Comparison of ENCODE assay signal across 15 cellular contexts in genomic region chr4:94533405-94534223, GRCh38.
DNase-seq lines count a peak whose midpoint lies in the region; ATAC-seq and TF ChIP-seq lines count a peak whose summit lies in the region.
"Had no signal": no experiment of that assay in that cellular context is flagged by ENCODE, and none has a peak within 500 bp of the region (broad histone marks: within the 10 kb centered on the region; RNA-seq: fewer than 3 reads in every experiment).

No MANE protein-coding gene starts in this region.

- DNase-seq in GM12865 (ENCODE audit: low read depth) (peak; percentile 11), WTC11 (ENCODE audit: low spot score) (no peak), right lobe of liver (no peak), H4 (ENCODE audit: low spot score) (no peak), NCI-H1694 treated with DMSO at 0.1 percent for 48 hours (lab: John Stamatoyannopoulos, UW) (no peak)
- DNase-seq in activated effector memory CD4-positive, alpha-beta T cell treated with Interleukin-2 at 50 U/mL for 16 hours, result no peak
- DNase-seq in stimulated activated CD4-positive, alpha-beta T cell treated with anti-CD3 and anti-CD28 coated beads, Interleukin-4, amount 100 ng/mL, for 4 hours, result no peak
- DNase-seq: activated CD4-positive, CD25-positive, alpha-beta regulatory T cell; CD4-positive, CD25-positive, alpha-beta regulatory T cell; central memory CD4-positive, alpha-beta T cell; left ventricle myocardium superior; pancreas; testis had no signal

- H3K4me1 Mint-ChIP-seq in WTC11, result peaks cover 66% of the 10 kb centered on the region

- CTCF ChIA-PET in WTC11 (lab: Charles Lee), result no interaction called here

- TF ChIP-seq POLR2A in right lobe of liver (IDR thresholded peaks at IDR 0.05), result no peak

- H3K4me1 ChIP-seq in HUES48 (ENCODE audit: control insufficient read depth, insufficient read depth, low read length) (peaks cover 63% of the 10 kb centered on the region), right lobe of liver (peaks cover 0 to 64% (median 11%) of the 10 kb centered on the region in 4 donors)

- H3K4me3 ChIP-seq in GM12865 (ENCODE audit: low read depth, low read length) (no peak overlapping the region), HUES48 (ENCODE audit: low read depth, low read length) (no peak overlapping the region), right lobe of liver (no peak overlapping the region)
- H3K4me3 ChIP-seq: pancreas, testis had no signal

- peak overlapping the region; percentile 89 for H3K27ac Mint-ChIP-seq in WTC11
- H3K27ac Mint-ChIP-seq: activated T-helper 2 cell treated with anti-CD3 and anti-CD28 coated beads, Interferon-gamma antibody, Interleukin-2, Interleukin-4, amounts not matched to agents 10 μg/mL and 5 μg/mL and 100 μg/mL, durations not matched to agents 14 hours and 24 hours and 36 hours; CD4-positive, CD25-positive, alpha-beta regulatory T cell had no signal

- H3K27me3 ChIP-seq in HUES48 (ENCODE audit: control insufficient read depth, insufficient read depth, low read length) (no peaks in the 10 kb centered on the region), right lobe of liver (no peaks in the 10 kb centered on the region)
- H3K27me3 ChIP-seq: pancreas, testis had no signal

- H3K4me3 Mint-ChIP-seq in WTC11, result 0 out of 2 replicates have a peak overlapping the region, but pooled peaks have one; percentile 4

- H3K27me3 Mint-ChIP-seq in WTC11 (ENCODE audit: low read depth), result no peaks in the 10 kb centered on the region
- H3K27me3 Mint-ChIP-seq: CD4-positive, CD25-positive, alpha-beta regulatory T cell had no signal

- WGBS in right lobe of liver (ENCODE audit: insufficient coverage, low coverage, low lambda C conversion rate, missing lambda C conversion rate), result 68% methylated on average over 4 of the region's 4 CpGs

- POLR2A ChIA-PET in WTC11 (lab: Charles Lee), result no interaction called here

- H3K9ac ChIP-seq in HUES48 (ENCODE audit: low read depth, low read length), result no peak overlapping the region

- H3K36me3 ChIP-seq in HUES48 (ENCODE audit: control insufficient read depth, insufficient read depth, low read length) (no peaks in the 10 kb centered on the region), right lobe of liver (no peaks in the 10 kb centered on the region)
- H3K36me3 ChIP-seq: pancreas had no signal

- H3K9me3 ChIP-seq in HUES48 (ENCODE audit: control insufficient read depth, insufficient read depth, low read length) (no peaks in the 10 kb centered on the region), right lobe of liver (no peaks in the 10 kb centered on the region)
- H3K9me3 ChIP-seq: pancreas, testis had no signal

- no peak for TF ChIP-seq CTCF in GM12865 (IDR thresholded peaks at IDR 0.05; ENCODE audit: insufficient read depth, low read depth, low read length, missing control alignments)
- no peak for TF ChIP-seq CTCF in WTC11 (IDR thresholded peaks at IDR 0.05)
- no peak for TF ChIP-seq CTCF in right lobe of liver (IDR thresholded peaks at IDR 0.05)

- H3K27ac ChIP-seq in HUES48 (ENCODE audit: low read depth, low read length) (peak overlapping the region; percentile 76), right lobe of liver (peak overlapping the region in 1 of 3 donors; percentile 28)
- H3K27ac ChIP-seq: testis had no signal

- no peak for ATAC-seq in WTC11
- peak; percentile 54 to 69 (median 62) for ATAC-seq in right lobe of liver
- ATAC-seq: left ventricle myocardium superior had no signal

- intact Hi-C loops in right lobe of liver (cut with DNase I), result no loop called here

- H3K36me3 Mint-ChIP-seq in WTC11, result no peaks in the 10 kb centered on the region

- H3K9me3 Mint-ChIP-seq in WTC11, result no peaks in the 10 kb centered on the region
- H3K9me3 Mint-ChIP-seq: activated T-helper 2 cell treated with anti-CD3 and anti-CD28 coated beads, Interferon-gamma antibody, Interleukin-2, Interleukin-4, amounts not matched to agents 10 μg/mL and 5 μg/mL and 100 μg/mL, durations not matched to agents 14 hours and 24 hours and 36 hours; CD4-positive, CD25-positive, alpha-beta regulatory T cell had no signal

TF ChIP-seq in WTC11, 78 proteins besides CTCF, POLR2A, EP300 and RAD21:
- no peak for TF ChIP-seq TEAD1 (CRISPR knock-in tag; IDR thresholded peaks at IDR 0.05)
- no peak for TF ChIP-seq ZNF317 (CRISPR knock-in tag; IDR thresholded peaks at IDR 0.05; ENCODE audit: borderline replicate concordance, low read depth)
- TF ChIP-seq OVOL2 (CRISPR knock-in tag; IDR thresholded peaks at IDR 0.05; ENCODE audit: borderline replicate concordance), result no peak
- no peak for TF ChIP-seq ARID4B (CRISPR knock-in tag; IDR thresholded peaks at IDR 0.05; ENCODE audit: borderline replicate concordance)
- TF ChIP-seq ELF4 (CRISPR knock-in tag; IDR thresholded peaks at IDR 0.05; ENCODE audit: low read depth), result no peak
- no peak for TF ChIP-seq ATF1 (CRISPR knock-in tag; IDR thresholded peaks at IDR 0.05)
- TF ChIP-seq, protein P1, sequence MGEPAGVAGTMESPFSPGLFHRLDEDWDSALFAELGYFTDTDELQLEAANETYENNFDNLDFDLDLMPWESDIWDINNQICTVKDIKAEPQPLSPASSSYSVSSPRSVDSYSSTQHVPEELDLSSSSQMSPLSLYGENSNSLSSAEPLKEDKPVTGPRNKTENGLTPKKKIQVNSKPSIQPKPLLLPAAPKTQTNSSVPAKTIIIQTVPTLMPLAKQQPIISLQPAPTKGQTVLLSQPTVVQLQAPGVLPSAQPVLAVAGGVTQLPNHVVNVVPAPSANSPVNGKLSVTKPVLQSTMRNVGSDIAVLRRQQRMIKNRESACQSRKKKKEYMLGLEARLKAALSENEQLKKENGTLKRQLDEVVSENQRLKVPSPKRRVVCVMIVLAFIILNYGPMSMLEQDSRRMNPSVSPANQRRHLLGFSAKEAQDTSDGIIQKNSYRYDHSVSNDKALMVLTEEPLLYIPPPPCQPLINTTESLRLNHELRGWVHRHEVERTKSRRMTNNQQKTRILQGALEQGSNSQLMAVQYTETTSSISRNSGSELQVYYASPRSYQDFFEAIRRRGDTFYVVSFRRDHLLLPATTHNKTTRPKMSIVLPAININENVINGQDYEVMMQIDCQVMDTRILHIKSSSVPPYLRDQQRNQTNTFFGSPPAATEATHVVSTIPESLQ (CRISPR knock-in tag; IDR thresholded peaks at IDR 0.05), result no peak
- TF ChIP-seq E2F1 (CRISPR knock-in tag; IDR thresholded peaks at IDR 0.05), result no peak
- no peak for TF ChIP-seq EMX1 (CRISPR knock-in tag; IDR thresholded peaks at IDR 0.05)
- no peak for TF ChIP-seq PREB (CRISPR knock-in tag; IDR thresholded peaks at IDR 0.05; ENCODE audit: borderline replicate concordance)
- no peak for TF ChIP-seq ESRRA (CRISPR knock-in tag; IDR thresholded peaks at IDR 0.05; ENCODE audit: borderline replicate concordance)
- TF ChIP-seq CBFB (CRISPR knock-in tag; IDR thresholded peaks at IDR 0.05; ENCODE audit: low read depth), result no peak
- TF ChIP-seq MXD4 (CRISPR knock-in tag; IDR thresholded peaks at IDR 0.05; ENCODE audit: borderline replicate concordance), result no peak
- TF ChIP-seq NFYB (CRISPR knock-in tag; conservative IDR thresholded peaks at IDR 0.05; ENCODE audit: low read depth), result no peak
